17 cellular contexts compared by ENCODE assay signal in genomic region chr5:141714542-141715303, GRCh38. TPM values are rescaled to one million over a fixed set of nuclear protein-coding genes. Genes with fewer than 3 reads are reported as not detected.
DNase-seq lines count a peak whose midpoint lies in the region; ATAC-seq and TF ChIP-seq lines count a peak whose summit lies in the region.
"Had no signal": no experiment of that assay in that cellular context is flagged by ENCODE, and none has a peak within 500 bp of the region (broad histone marks: within the 10 kb centered on the region; RNA-seq: fewer than 3 reads in every experiment).

No MANE protein-coding gene starts in this region.

- H3K36me3 Mint-ChIP-seq in glutamatergic neuron (ENCODE audit: unreplicated experiment): no peaks in the 10 kb centered on the region
- H3K36me3 Mint-ChIP-seq: immature natural killer cell had no signal

- H3K4me1 Mint-ChIP-seq in glutamatergic neuron (ENCODE audit: low read depth, unreplicated experiment): peaks cover 11% of the 10 kb centered on the region
- H3K4me1 Mint-ChIP-seq: immature natural killer cell had no signal

- intact Hi-C loops in uterus (cut with DNase I; ENCODE audit: low total_unique reads): no loop called here

- TF ChIP-seq CTCF in glutamatergic neuron (IDR thresholded peaks at IDR 0.05; ENCODE audit: partially characterized antibody, unreplicated experiment) (no peak), uterus (IDR thresholded peaks at IDR 0.05) (no peak)

- H3K27me3 ChIP-seq in uterus: no peaks in the 10 kb centered on the region
- H3K27me3 ChIP-seq: ascending aorta, colonic mucosa had no signal

- ATAC-seq in stimulated activated naive CD8-positive, alpha-beta T cell treated with anti-CD3 and anti-CD28 coated beads, Interleukin-15, Interleukin-2, amounts not matched to agents 100 U/mL and 50 U/mL, for 24 hours: no peak
- ATAC-seq: psoas muscle had no signal

- peaks cover 4% of the 10 kb centered on the region for H3K27me3 Mint-ChIP-seq in glutamatergic neuron (ENCODE audit: unreplicated experiment)

- no peak overlapping the region for H3K27ac ChIP-seq in uterus
- H3K27ac ChIP-seq: ascending aorta, colonic mucosa, psoas muscle had no signal

- DNase-seq in DMS79 (lab: John Stamatoyannopoulos, UW): peak; percentile 60
- DNase-seq in HT1080 (ENCODE audit: low read depth): peak; percentile 29
- DNase-seq in RPMI7951 (ENCODE audit: low read depth): peak; percentile 24
- no peak for DNase-seq in glutamatergic neuron
- no peak for DNase-seq in NCI-H2107 (lab: John Stamatoyannopoulos, UW)
- DNase-seq in uterus: no peak
- no peak for DNase-seq in cerebellar cortex (ENCODE audit: low spot score)
- DNase-seq in stimulated activated naive CD8-positive, alpha-beta T cell treated with anti-CD3 and anti-CD28 coated beads, Interleukin-15, Interleukin-2, amounts not matched to agents 100 U/mL and 50 U/mL, for 24 hours: no peak
- DNase-seq: activated CD4-positive, alpha-beta T cell treated with anti-CD3 and anti-CD28 coated beads, Interleukin-2, amount 50 U/mL, for 1 hour; activated naive CD4-positive, alpha-beta T cell treated with anti-CD3 and anti-CD28 coated beads for 36 hours; colonic mucosa; immature natural killer cell; midbrain; MM.1S; NCI-H82; psoas muscle had no signal

- no peaks in the 10 kb centered on the region for H3K9me3 ChIP-seq in uterus
- H3K9me3 ChIP-seq: ascending aorta, colonic mucosa, psoas muscle had no signal

- TF ChIP-seq POLR2A in uterus (IDR thresholded peaks at IDR 0.05): no peak

- no peak overlapping the region for H3K4me3 Mint-ChIP-seq in glutamatergic neuron (ENCODE audit: unreplicated experiment)
- H3K4me3 Mint-ChIP-seq: activated naive CD4-positive, alpha-beta T cell treated with anti-CD3 and anti-CD28 coated beads for 36 hours; immature natural killer cell had no signal

- H3K27ac Mint-ChIP-seq in glutamatergic neuron (ENCODE audit: unreplicated experiment): peak overlapping the region; percentile 57
- H3K27ac Mint-ChIP-seq: activated naive CD4-positive, alpha-beta T cell treated with anti-CD3 and anti-CD28 coated beads for 36 hours; immature natural killer cell had no signal

- H3K4me1 ChIP-seq in uterus: no peaks in the 10 kb centered on the region
- H3K4me1 ChIP-seq: ascending aorta, colonic mucosa, psoas muscle had no signal

- peaks cover 2% of the 10 kb centered on the region for H3K9me3 Mint-ChIP-seq in glutamatergic neuron (ENCODE audit: unreplicated experiment)
- H3K9me3 Mint-ChIP-seq: activated naive CD4-positive, alpha-beta T cell treated with anti-CD3 and anti-CD28 coated beads for 36 hours; immature natural killer cell had no signal

- no peaks in the 10 kb centered on the region for H3K36me3 ChIP-seq in uterus
- H3K36me3 ChIP-seq: ascending aorta, colonic mucosa had no signal

- no peak overlapping the region for H3K4me3 ChIP-seq in uterus
- H3K4me3 ChIP-seq: ascending aorta, colonic mucosa, psoas muscle had no signal

RNA-seq across cellular contexts. Expression of gene ARAP3, which starts 32.7 kb away (rescaled TPM):
- total RNA-seq in HT1080 (2014; rRNA removed; shearing (Covaris generic)): 4.6 and 4.8 TPM in 2 replicates
- 6.5 and 7.4 TPM in 2 replicates for polyA plus RNA-seq in HT1080 (2015; cell fraction: cytosol; rRNA removed)
- polyA plus RNA-seq in HT1080 (2015; cell fraction: nucleus; rRNA removed): 25.8 and 28.3 TPM in 2 replicates
- 5.3 and 5.4 TPM in 2 replicates for total RNA-seq in RPMI7951 (2014; rRNA removed; shearing (Covaris generic))
- total RNA-seq in glutamatergic neuron (ENCODE audit: unreplicated experiment) (8.6 TPM), uterus (10 to 100 TPM in 2 of 4 donors, 1 to 10 TPM in 2; 4.1 to 39.9 (median 12.5) TPM)

Comparison
In these comparisons a context has a peak if more than half of its experiments do, and no peak if none do; other contexts are left out.
1. DNase-seq: peak in DMS79 (single experiment), HT1080 (single experiment) and RPMI7951 (single experiment); none in glutamatergic neuron (single experiment), NCI-H2107 (single experiment), uterus (0 of 2), cerebellar cortex (single experiment) and stimulated activated naive CD8-positive, alpha-beta T cell treated with anti-CD3 and anti-CD28 coated beads, Interleukin-15, Interleukin-2, amounts not matched to agents 100 U/mL and 50 U/mL, for 24 hours (single experiment).